Comparison of ENCODE assay signal across 13 cellular contexts in genomic region chr4:90317785-90318184, GRCh38.
DNase-seq lines count a peak whose midpoint lies in the region; ATAC-seq and TF ChIP-seq lines count a peak whose summit lies in the region.
"Had no signal": no experiment of that assay in that cellular context is flagged by ENCODE, and none has a peak within 500 bp of the region (broad histone marks: within the 10 kb centered on the region; RNA-seq: fewer than 3 reads in every experiment).

No MANE protein-coding gene starts in this region.

- H3K27me3 ChIP-seq in heart left ventricle = no peaks in the 10 kb centered on the region
- no peaks in the 10 kb centered on the region for H3K27me3 ChIP-seq in thoracic aorta (replicated peaks; ENCODE audit: insufficient read depth)
- H3K27me3 ChIP-seq: tibial nerve had no signal

- DNase-seq in heart left ventricle (no peak), Right ventricle myocardium inferior (ENCODE audit: missing footprints) (no peak), amniotic stem cell (lab: John Stamatoyannopoulos, UW) (peak; percentile 66), left ventricle myocardium superior (no peak), thoracic aorta (ENCODE audit: low spot score) (no peak), epidermal melanocyte (ENCODE audit: insufficient read length, low spot score) (no peak)
- DNase-seq in activated naive CD4-positive, alpha-beta T cell treated with Interleukin-2 at 50 U/mL for 16 hours = no peak
- DNase-seq: activated CD4-positive, alpha-beta memory T cell treated with anti-CD3 and anti-CD28 coated beads for 36 hours; naive B cell; NCI-H2081 treated with DMSO at 0.1 percent for 48 hours; SHP77 treated with DMSO at 0.1 percent for 48 hours had no signal

- peaks cover 0 to 7% (median 0%) of the 10 kb centered on the region in 12 donors for H3K9me3 ChIP-seq in heart left ventricle
- H3K9me3 ChIP-seq in thoracic aorta = no peaks in the 10 kb centered on the region

- peak overlapping the region in 2 of 12 donors; percentile 25 to 45 for H3K27ac ChIP-seq in heart left ventricle
- H3K27ac ChIP-seq in thoracic aorta = peak overlapping the region; percentile 49 to 58

- peaks cover 0 to 17% (median 7%) of the 10 kb centered on the region in 12 donors for H3K4me1 ChIP-seq in heart left ventricle
- peaks cover 7 to 13% of the 10 kb centered on the region in 2 donors for H3K4me1 ChIP-seq in thoracic aorta (ENCODE audit: control insufficient read depth in 1 of 2, low read depth in 2 of 2)

- WGBS in heart left ventricle, 4 donors = 38 to 54% (median 45%) methylated on average over 2 of the region's 2 CpGs

- H3K4me3 ChIP-seq in heart left ventricle = no peak overlapping the region
- peak overlapping the region; percentile 12 for H3K4me3 ChIP-seq in thoracic aorta
- H3K4me3 ChIP-seq: tibial nerve had no signal

- no peak for TF ChIP-seq POLR2A in heart left ventricle (IDR thresholded peaks at IDR 0.05)

- TF ChIP-seq CTCF in heart left ventricle (IDR thresholded peaks at IDR 0.05) (no peak), thoracic aorta (IDR thresholded peaks at IDR 0.05) (no peak)

- H3K36me3 ChIP-seq in heart left ventricle (peaks cover 0 to 3% (median 0%) of the 10 kb centered on the region in 9 donors), thoracic aorta (no peaks in the 10 kb centered on the region)
- H3K36me3 ChIP-seq: tibial nerve had no signal

- intact Hi-C loops in heart left ventricle (cut with DNase I) = no loop called here
- intact Hi-C loops in Right ventricle myocardium inferior (cut with DNase I) = no loop called here
- intact Hi-C loops in left ventricle myocardium superior (cut with micrococcal nuclease) = no loop called here

- peak; percentile 53 to 87 (median 73) for ATAC-seq in heart left ventricle
- ATAC-seq in Right ventricle myocardium inferior = no peak
- ATAC-seq in left ventricle myocardium superior = peak; percentile 61
- peak; percentile 97 for ATAC-seq in thoracic aorta (ENCODE audit: insufficient number of reproducible peaks, low FRiP score, low read depth)
- ATAC-seq in GM21786 (IDR thresholded peaks at IDR 0.05; ENCODE audit: unreplicated experiment) = no peak

Comparison
In these comparisons a context has a peak if more than half of its experiments do, and no peak if none do; other contexts are left out.
1. ATAC-seq: peak in heart left ventricle (4 of 4), left ventricle myocardium superior (single experiment) and thoracic aorta (single experiment); none in Right ventricle myocardium inferior (single experiment) and GM21786 (single experiment).